Comparison of ENCODE assay signal across 27 cellular contexts in genomic region chr10:35925511-35925910, GRCh38.
DNase-seq lines count a peak whose midpoint lies in the region; ATAC-seq, FAIRE-seq and TF ChIP-seq lines count a peak whose summit lies in the region.
"Had no signal": no experiment of that assay in that cellular context is flagged by ENCODE, and none has a peak within 500 bp of the region (broad histone marks: within the 10 kb centered on the region; RNA-seq: fewer than 3 reads in every experiment).

No MANE protein-coding gene starts in this region.

- no peaks in the 10 kb centered on the region for H3K27me3 ChIP-seq in SK-N-SH (ENCODE audit: insufficient read depth)
- H3K27me3 ChIP-seq: BLaER1, colonic mucosa, upper lobe of right lung had no signal

- TF ChIP-seq CTCF in A549 (IDR thresholded peaks at IDR 0.05): no peak
- TF ChIP-seq CTCF in SK-N-SH (IDR thresholded peaks at IDR 0.05): no peak
- no peak for TF ChIP-seq CTCF in epithelial cell of esophagus (IDR thresholded peaks at IDR 0.05; ENCODE audit: insufficient read depth, low read depth, low read length, missing control alignments)

- H3F3A ChIP-seq in SK-N-SH (replicated peaks; ENCODE audit: insufficient read depth): no peaks in the 10 kb centered on the region

- H2AFZ ChIP-seq in SK-N-SH (ENCODE audit: low read depth): no peak overlapping the region

- H3K27ac Mint-ChIP-seq in activated naive CD4-positive, alpha-beta T cell treated with anti-CD3 and anti-CD28 coated beads, Interleukin-2, amount 50 U/mL, for 72 hours: no peak overlapping the region
- H3K27ac Mint-ChIP-seq: IgD-negative memory B cell, memory B cell, natural killer cell, progenitor cell of endocrine pancreas had no signal

- no peak overlapping the region for H3K4me2 ChIP-seq in A549
- no peak overlapping the region for H3K4me2 ChIP-seq in SK-N-SH
- H3K4me2 ChIP-seq: BLaER1 had no signal

- no peaks in the 10 kb centered on the region for H4K20me1 ChIP-seq in SK-N-SH (ENCODE audit: insufficient read depth)
- H4K20me1 ChIP-seq: BLaER1 had no signal

- TF ChIP-seq EP300 in A549 (IDR thresholded peaks at IDR 0.05): no peak
- no peak for TF ChIP-seq EP300 in SK-N-SH (IDR thresholded peaks at IDR 0.05; ENCODE audit: borderline replicate concordance in 1 of 2, low read depth in 1 of 2, low read length in 1 of 2)

- no peak overlapping the region for H3K9ac ChIP-seq in SK-N-SH
- H3K9ac ChIP-seq: BLaER1 had no signal

- H3K27ac ChIP-seq in A549: no peak overlapping the region
- no peak overlapping the region for H3K27ac ChIP-seq in SK-N-SH (ENCODE audit: low read depth in 2 of 2, low read length in 1 of 2)
- H3K27ac ChIP-seq: BLaER1, colonic mucosa, SK-N-MC, upper lobe of right lung had no signal

- peaks cover 5% of the 10 kb centered on the region; the same call in 1 of the 3 replicates for H3K4me1 ChIP-seq in A549
- no peaks in the 10 kb centered on the region for H3K4me1 ChIP-seq in SK-N-SH (ENCODE audit: control insufficient read depth in 1 of 2, insufficient read depth in 2 of 2, low read depth in 1 of 2, low read length in 1 of 2)
- H3K4me1 ChIP-seq: BLaER1, colonic mucosa, upper lobe of right lung had no signal

- DNase-seq in A549 (ENCODE audit: low read depth in 1 of 2, low spot score in 1 of 2) (no peak), SK-N-SH (no peak), epithelial cell of esophagus (ENCODE audit: low read depth) (peak; percentile 38), left kidney (ENCODE audit: low read depth, low spot score) (peak; percentile 38), hypothalamus (lab: John Stamatoyannopoulos, UW) (no peak), medulla oblongata (ENCODE audit: extremely low spot score) (no peak)
- DNase-seq in activated naive CD4-positive, alpha-beta T cell treated with anti-CD3 and anti-CD28 coated beads, Interleukin-2, amount 50 U/mL, for 72 hours (ENCODE audit: low spot score in 2 of 2): no peak
- DNase-seq: activated CD4-positive, CD25-positive, alpha-beta regulatory T cell treated with anti-CD3 and anti-CD28 coated beads, Interleukin-2, amount 50 U/mL, for 72 hours; activated naive CD4-positive, alpha-beta T cell treated with anti-CD3 and anti-CD28 coated beads, Interleukin-2, amount 50 U/mL, for 16 hours; activated T-cell treated with anti-CD3 and anti-CD28 coated beads, Interleukin-2, amount 50 U/mL, for 48 hours; colonic mucosa; erythroblast; MG63; natural killer cell; small intestine; stimulated activated CD4-positive, alpha-beta T cell treated with anti-CD3 and anti-CD28 coated beads, Interleukin-4, amount 100 ng/mL, for 24 hours; upper lobe of right lung had no signal

- whole genome bisulfite sequencing in A549 (ENCODE audit: missing lambda C conversion rate): 32% methylated on average over 1 of the region's 1 CpG
- 46% methylated on average over 1 of the region's 1 CpG for WGBS in SK-N-SH (ENCODE audit: low lambda C conversion rate)

- CTCF ChIA-PET in A549 (lab: Yijun Ruan, JAX) (no interaction called here), SK-N-SH (lab: Yijun Ruan, JAX) (no interaction called here)

- H3K9me3 ChIP-seq in A549: no peaks in the 10 kb centered on the region
- H3K9me3 ChIP-seq in SK-N-SH: no peaks in the 10 kb centered on the region
- H3K9me3 ChIP-seq: BLaER1, colonic mucosa, MG63, upper lobe of right lung had no signal

- no peaks in the 10 kb centered on the region for H3K79me2 ChIP-seq in SK-N-SH (ENCODE audit: insufficient read depth)

- no peak for TF ChIP-seq POLR2A in A549 (IDR thresholded peaks at IDR 0.05; ENCODE audit: low read length)

- H3K36me3 Mint-ChIP-seq in activated naive CD4-positive, alpha-beta T cell treated with anti-CD3 and anti-CD28 coated beads, Interleukin-2, amount 50 U/mL, for 72 hours: no peaks in the 10 kb centered on the region
- H3K36me3 Mint-ChIP-seq: IgD-negative memory B cell, memory B cell, natural killer cell had no signal

- POLR2A ChIA-PET in A549 (lab: Yijun Ruan, JAX) (interaction anchor here (0.6 kb wide), 1 partner anchor 1004 kb away, joined by 5 read pairs; no protein-coding TSS in a partner anchor), SK-N-SH (lab: Yijun Ruan, JAX) (no interaction called here)

- TF ChIP-seq RAD21 in A549 (conservative IDR thresholded peaks at IDR 0.05 in 1 of 2, IDR thresholded peaks at IDR 0.05 in 1 of 2) (no peak), SK-N-SH (IDR thresholded peaks at IDR 0.05; ENCODE audit: low read length) (no peak)

- H3K4me3 ChIP-seq in A549 (no peak overlapping the region), SK-N-SH (ENCODE audit: low read depth in 2 of 2, low read length in 1 of 2) (no peak overlapping the region), epithelial cell of esophagus (ENCODE audit: low read length) (no peak overlapping the region)
- H3K4me3 ChIP-seq: BLaER1, colonic mucosa, MG63, SK-N-MC, upper lobe of right lung had no signal

- ATAC-seq in A549: no peak
- no peak for ATAC-seq in activated naive CD4-positive, alpha-beta T cell treated with anti-CD3 and anti-CD28 coated beads, Interleukin-2, amount 50 U/mL, for 72 hours
- ATAC-seq in GM18520 (IDR thresholded peaks at IDR 0.05; ENCODE audit: unreplicated experiment): no peak
- ATAC-seq: HCT116, natural killer cell, upper lobe of right lung had no signal

- FAIRE-seq in A549 (lab: Jason Lieb, UNC): no peak
- FAIRE-seq: A204.1, D721Med, RCC 7860, small intestine had no signal

- no peaks in the 10 kb centered on the region for H3K36me3 ChIP-seq in SK-N-SH (replicated peaks in 1 of 2; ENCODE audit: control insufficient read depth in 1 of 2, insufficient read depth in 2 of 2, low read length in 1 of 2)
- H3K36me3 ChIP-seq: BLaER1, colonic mucosa, MG63, upper lobe of right lung had no signal

- H3K9me3 Mint-ChIP-seq in activated naive CD4-positive, alpha-beta T cell treated with anti-CD3 and anti-CD28 coated beads, Interleukin-2, amount 50 U/mL, for 72 hours: peaks cover 2 to 3% of the 10 kb centered on the region in 2 donors

- no peaks in the 10 kb centered on the region for H3K9me2 ChIP-seq in SK-N-SH

TF ChIP-seq in A549, 52 proteins besides CTCF, POLR2A, EP300 and RAD21:
- no peak for TF ChIP-seq FOSL2 (IDR thresholded peaks at IDR 0.05)
- TF ChIP-seq FOSL2 (CRISPR knock-in tag; IDR thresholded peaks at IDR 0.05): 0 out of 2 replicates have a peak, but pooled peaks have one; percentile 6
- no peak for TF ChIP-seq MAX (IDR thresholded peaks at IDR 0.05)

TF ChIP-seq in SK-N-SH, 30 proteins besides CTCF, POLR2A, EP300 and RAD21:
- no peak for TF ChIP-seq JUND (IDR thresholded peaks at IDR 0.05)
- 0 out of 2 replicates have a peak, but pooled peaks have one; percentile 11 for TF ChIP-seq PBX3 (IDR thresholded peaks at IDR 0.05)
TF ChIP-seq in SK-N-SH: peak in this region for 1.

Comparison
In these comparisons a context has a peak if more than half of its experiments do, and no peak if none do; other contexts are left out.
1. DNase-seq: peak in epithelial cell of esophagus (single experiment) and left kidney (single experiment); none in A549 (0 of 2), SK-N-SH (single experiment), activated naive CD4-positive, alpha-beta T cell treated with anti-CD3 and anti-CD28 coated beads, Interleukin-2, amount 50 U/mL, for 72 hours (0 of 2), hypothalamus (0 of 51) and medulla oblongata (single experiment).
2. Of the 12 proteins assayed by ChIP-seq in both A549 and SK-N-SH: peak only in A549: none; only in SK-N-SH: PBX3; in both: none; in neither: 10; mixed calls (peak in some experiments, not most) for 1.